ENCODE assay signal across 9 cellular contexts in genomic region chr18:48057018-48057417, GRCh38.
"Had no signal": no experiment of that assay in that cellular context is flagged by ENCODE, and none has a peak within 500 bp of the region (broad histone marks: within the 10 kb centered on the region; RNA-seq: fewer than 3 reads in every experiment).

No MANE protein-coding gene starts in this region.

- H3K9me3 ChIP-seq: HAP-1 had no signal

- ATAC-seq: HCT116 had no signal

- H3K27ac ChIP-seq: GM23248, KMS-11 had no signal

- H3K4me2 ChIP-seq: KMS-11 had no signal

- FAIRE-seq: HTR-8/SVneo had no signal

- H3K36me3 ChIP-seq: HAP-1 had no signal

- DNase-seq: GM23248, GOT3, H7, Karpas-422, KBM-7 had no signal

- H2AFZ ChIP-seq: GM23248 had no signal

- H3K4me1 ChIP-seq: HAP-1 had no signal

- H3K4me3 ChIP-seq: GM23248, HAP-1 had no signal

- H3K9ac ChIP-seq: GM23248, KMS-11 had no signal
